Comparison of ENCODE assay signal across 29 cellular contexts in the genomic region with DNA sequence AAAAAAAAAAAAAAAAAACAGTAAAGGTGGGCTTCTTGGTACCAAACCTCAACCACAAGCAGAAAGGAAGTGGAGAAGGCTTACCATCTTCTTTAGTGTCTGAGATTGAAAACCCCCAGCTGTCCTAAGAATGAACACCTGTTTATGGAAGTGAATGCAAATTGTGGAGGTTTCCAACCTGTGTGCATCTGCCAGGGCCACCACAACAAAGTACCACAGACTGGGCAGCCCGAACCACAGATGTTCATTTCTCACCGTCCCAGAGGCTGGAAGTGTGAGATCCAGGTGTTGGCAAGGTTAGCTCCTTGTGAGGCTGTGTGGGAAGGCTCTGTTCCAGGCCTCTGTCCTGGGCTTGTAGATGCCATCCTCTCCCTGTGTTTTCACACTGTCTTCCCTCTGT.
"Had no signal": no experiment of that assay in that cellular context is flagged by ENCODE, and none has a peak within 500 bp of the region (broad histone marks: within the 10 kb centered on the region; RNA-seq: fewer than 3 reads in every experiment).

No MANE protein-coding gene starts in this region.

- H2AFZ ChIP-seq: PC-9 had no signal

- H3K4me1 Mint-ChIP-seq: activated CD4-positive, alpha-beta T cell treated with anti-CD3 and anti-CD28 coated beads, Interleukin-2, amount 10 ng/mL, durations not matched to agents 24 days and 14 days; activated T-helper 17 cell treated with anti-CD3 and anti-CD28 coated beads, Interleukin-2, amount 50 U/mL, for 72 hours had no signal

- H3K9me3 Mint-ChIP-seq: activated CD4-positive, alpha-beta T cell treated with anti-CD3 and anti-CD28 coated beads, Interleukin-2, amount 10 ng/mL, durations not matched to agents 24 days and 14 days; activated CD8-positive, alpha-beta T cell treated with anti-CD3 and anti-CD28 coated beads for 36 hours; activated naive CD8-positive, alpha-beta T cell treated with anti-CD3 and anti-CD28 coated beads for 36 hours; activated T-cell treated with anti-CD3 and anti-CD28 coated beads, Interleukin-2, amount 50 U/mL, for 72 hours; activated T-helper 17 cell treated with anti-CD3 and anti-CD28 coated beads, Interleukin-2, amount 50 U/mL, for 72 hours had no signal

- H3K27me3 Mint-ChIP-seq: activated CD8-positive, alpha-beta T cell treated with anti-CD3 and anti-CD28 coated beads for 36 hours had no signal

- H3K27me3 ChIP-seq: breast epithelium had no signal

- H3K4me2 ChIP-seq: PC-9 had no signal

- H3K4me1 ChIP-seq: breast epithelium had no signal

- H3K36me3 ChIP-seq: breast epithelium had no signal

- H3K36me3 Mint-ChIP-seq: activated naive CD8-positive, alpha-beta T cell treated with anti-CD3 and anti-CD28 coated beads for 36 hours had no signal

- ATAC-seq: activated CD8-positive, alpha-beta T cell treated with anti-CD3 and anti-CD28 coated beads for 36 hours; activated T-cell treated with anti-CD3 and anti-CD28 coated beads, Interleukin-2, amount 50 U/mL, for 72 hours; activated T-helper 17 cell treated with anti-CD3 and anti-CD28 coated beads, Interleukin-2, amount 50 U/mL, for 72 hours; Right ventricle myocardium inferior had no signal

- H3K27ac ChIP-seq: breast epithelium, PC-9, RWPE1 had no signal

- H3K9me3 ChIP-seq: breast epithelium had no signal

- H3K4me3 Mint-ChIP-seq: activated CD4-positive, alpha-beta T cell treated with anti-CD3 and anti-CD28 coated beads, Interleukin-2, amount 10 ng/mL, durations not matched to agents 24 days and 14 days; activated CD8-positive, alpha-beta T cell treated with anti-CD3 and anti-CD28 coated beads for 36 hours; activated naive CD8-positive, alpha-beta T cell treated with anti-CD3 and anti-CD28 coated beads for 36 hours; activated T-cell treated with anti-CD3 and anti-CD28 coated beads, Interleukin-2, amount 50 U/mL, for 72 hours; activated T-helper 17 cell treated with anti-CD3 and anti-CD28 coated beads, Interleukin-2, amount 50 U/mL, for 72 hours had no signal

- DNase-seq: activated CD4-positive, alpha-beta T cell treated with anti-CD3 and anti-CD28 coated beads, Interleukin-2, amount 10 ng/mL, durations not matched to agents 24 days and 14 days; activated CD4-positive, alpha-beta T cell treated with anti-CD3 and anti-CD28 coated beads, Interleukin-2, amount 50 U/mL, for 4 hours; activated CD8-positive, alpha-beta T cell treated with anti-CD3 and anti-CD28 coated beads for 36 hours; activated effector memory CD4-positive, alpha-beta T cell treated with anti-CD3 and anti-CD28 coated beads, Interleukin-2, amount 50 U/mL, for 16 hours; activated naive CD4-positive, alpha-beta T cell; activated naive CD4-positive, alpha-beta T cell treated with anti-CD3 and anti-CD28 coated beads, Interleukin-2, amount 50 U/mL, for 16 hours; activated naive CD8-positive, alpha-beta T cell treated with anti-CD3 and anti-CD28 coated beads for 36 hours; activated T-cell treated with anti-CD3 and anti-CD28 coated beads, Interleukin-2, amount 50 U/mL, for 1 hour; activated T-cell treated with anti-CD3 and anti-CD28 coated beads, Interleukin-2, amount 50 U/mL, for 72 hours; amniotic stem cell; aorta; NCI-H1105; NCI-H1436; NCI-H1694 treated with DMSO at 0.1 percent for 48 hours; NCI-H2029; NCI-H2107; NCI-H2171; NCI-H510A; NCI-H69; NCI-H82; PC-9; SIG-M5; SW 1271 had no signal

- H3K4me3 ChIP-seq: breast epithelium, PC-9 had no signal

- H3K27ac Mint-ChIP-seq: activated CD4-positive, alpha-beta T cell treated with anti-CD3 and anti-CD28 coated beads, Interleukin-2, amount 10 ng/mL, durations not matched to agents 24 days and 14 days; activated CD8-positive, alpha-beta T cell treated with anti-CD3 and anti-CD28 coated beads for 36 hours; activated naive CD8-positive, alpha-beta T cell treated with anti-CD3 and anti-CD28 coated beads for 36 hours; activated T-cell treated with anti-CD3 and anti-CD28 coated beads, Interleukin-2, amount 50 U/mL, for 72 hours; activated T-helper 17 cell treated with anti-CD3 and anti-CD28 coated beads, Interleukin-2, amount 50 U/mL, for 72 hours had no signal

- FAIRE-seq: RCC 7860, TTC549 had no signal
